Comparison of ENCODE assay signal across 8 cellular contexts in the genomic region with DNA sequence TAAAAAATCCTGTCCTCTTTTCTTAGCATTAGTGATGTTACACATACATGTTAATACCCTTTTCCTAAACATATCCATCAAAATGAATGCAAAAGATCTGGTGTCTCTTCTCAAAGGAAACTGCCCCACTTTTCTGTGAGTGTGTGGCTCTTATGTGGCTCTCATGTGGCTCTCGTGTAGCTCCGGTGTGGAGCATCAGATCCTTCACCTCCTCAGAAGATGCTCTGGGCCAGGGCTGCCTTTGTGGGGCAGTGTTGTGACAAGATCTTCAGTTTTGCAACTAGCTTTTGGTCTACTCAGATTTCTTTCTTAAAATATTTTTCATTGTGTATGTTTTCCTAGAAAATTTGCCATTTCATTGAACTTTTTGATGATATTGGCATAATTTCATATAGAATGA. TPM values are rescaled to one million over a fixed set of nuclear protein-coding genes. Genes with fewer than 3 reads are reported as not detected.
DNase-seq lines count a peak whose midpoint lies in the region; ATAC-seq and TF ChIP-seq lines count a peak whose summit lies in the region.

No MANE protein-coding gene starts in this region.

- no peak overlapping the region for H3K27ac Mint-ChIP-seq in stimulated activated naive CD8-positive, alpha-beta T cell treated with anti-CD3 and anti-CD28 coated beads, Interleukin-15, amount 100 ng/mL, for 72 hours

- H3K4me1 Mint-ChIP-seq in stimulated activated naive CD8-positive, alpha-beta T cell treated with anti-CD3 and anti-CD28 coated beads, Interleukin-15, amount 100 ng/mL, for 72 hours, result peaks cover 6% of the 10 kb centered on the region

- TF ChIP-seq CTCF in WI38 (IDR thresholded peaks at IDR 0.05; ENCODE audit: low read depth, low read length) (peak; percentile 39), upper lobe of right lung (IDR thresholded peaks at IDR 0.05) (peak; percentile 34)

- peaks cover 56% of the 10 kb centered on the region for H3K27me3 Mint-ChIP-seq in stimulated activated naive CD8-positive, alpha-beta T cell treated with anti-CD3 and anti-CD28 coated beads, Interleukin-15, amount 100 ng/mL, for 72 hours

- no peak overlapping the region for H3K4me3 Mint-ChIP-seq in stimulated activated naive CD8-positive, alpha-beta T cell treated with anti-CD3 and anti-CD28 coated beads, Interleukin-15, amount 100 ng/mL, for 72 hours

- no peak overlapping the region for H3K27ac ChIP-seq in upper lobe of right lung

- DNase-seq in stimulated activated naive CD8-positive, alpha-beta T cell treated with anti-CD3 and anti-CD28 coated beads, Interleukin-15, amount 100 ng/mL, for 72 hours, result peak in 1 of 2 donors; percentile 23
- DNase-seq in stimulated activated naive CD8-positive, alpha-beta T cell treated with anti-CD3 and anti-CD28 coated beads, Interleukin-15, Interleukin-2, amounts not matched to agents 100 U/mL and 50 U/mL, for 24 hours, result no peak
- peak; percentile 46 for DNase-seq in left ventricle myocardium superior
- DNase-seq in upper lobe of right lung, result no peak
- DNase-seq in NCI-H1436 treated with DMSO at 0.1 percent for 48 hours (lab: John Stamatoyannopoulos, UW), result no peak
- no peak for DNase-seq in NCI-H2227 treated with DMSO at 0.1 percent for 48 hours (lab: John Stamatoyannopoulos, UW)

- no peaks in the 10 kb centered on the region for H3K27me3 ChIP-seq in upper lobe of right lung

- intact Hi-C loops in left ventricle myocardium superior (cut with micrococcal nuclease), result no loop called here
- intact Hi-C loops in upper lobe of right lung (cut with DNase I), result no loop called here

- no peaks in the 10 kb centered on the region for H3K4me1 ChIP-seq in upper lobe of right lung

- H3K9me3 ChIP-seq in upper lobe of right lung, result no peaks in the 10 kb centered on the region

- no peaks in the 10 kb centered on the region for H3K9me3 Mint-ChIP-seq in stimulated activated naive CD8-positive, alpha-beta T cell treated with anti-CD3 and anti-CD28 coated beads, Interleukin-15, amount 100 ng/mL, for 72 hours

- no peak overlapping the region for H3K4me3 ChIP-seq in WI38 (ENCODE audit: low read depth, low read length)
- H3K4me3 ChIP-seq in upper lobe of right lung, result no peak overlapping the region

- no peaks in the 10 kb centered on the region for H3K36me3 ChIP-seq in upper lobe of right lung

- peak; percentile 56 for ATAC-seq in stimulated activated naive CD8-positive, alpha-beta T cell treated with anti-CD3 and anti-CD28 coated beads, Interleukin-15, amount 100 ng/mL, for 72 hours
- no peak for ATAC-seq in stimulated activated naive CD8-positive, alpha-beta T cell treated with anti-CD3 and anti-CD28 coated beads, Interleukin-15, Interleukin-2, amounts not matched to agents 100 U/mL and 50 U/mL, for 24 hours
- ATAC-seq in left ventricle myocardium superior (peak; percentile 23), upper lobe of right lung (peak; percentile 63), HG02763 (IDR thresholded peaks at IDR 0.05; ENCODE audit: unreplicated experiment) (no peak)

RNA-seq across cellular contexts. Expression of a gene that starts 19.3 kb away (rescaled TPM):
- total RNA-seq in left ventricle myocardium superior, result 17.3 TPM
- 8.0 TPM for total RNA-seq in upper lobe of right lung

Comparison
In these comparisons a context has a peak if more than half of its experiments do, and no peak if none do; other contexts are left out.
1. ATAC-seq: peak in stimulated activated naive CD8-positive, alpha-beta T cell treated with anti-CD3 and anti-CD28 coated beads, Interleukin-15, amount 100 ng/mL, for 72 hours (single experiment), left ventricle myocardium superior (single experiment) and upper lobe of right lung (single experiment); none in stimulated activated naive CD8-positive, alpha-beta T cell treated with anti-CD3 and anti-CD28 coated beads, Interleukin-15, Interleukin-2, amounts not matched to agents 100 U/mL and 50 U/mL, for 24 hours (single experiment) and HG02763 (single experiment).